Comparison of ENCODE assay signal across 19 cellular contexts in genomic region chr7:92475261-92475770, GRCh38. TPM values are rescaled to one million over a fixed set of nuclear protein-coding genes. Genes with fewer than 3 reads are reported as not detected.
"Had no signal": no experiment of that assay in that cellular context is flagged by ENCODE, and none has a peak within 500 bp of the region (broad histone marks: within the 10 kb centered on the region; RNA-seq: fewer than 3 reads in every experiment).

No MANE protein-coding gene starts in this region.

RNA-seq across cellular contexts. Expression of gene ERVW-1, which starts 2.4 kb away (rescaled TPM):
- total RNA-seq: activated naive CD4-positive, alpha-beta T cell treated with anti-CD3 and anti-CD28 coated beads for 36 hours; activated naive CD8-positive, alpha-beta T cell treated with anti-CD3 and anti-CD28 coated beads for 36 hours; activated naive CD8-positive, alpha-beta T cell treated with anti-CD3 and anti-CD28 coated beads, Interleukin-2, amount 10 ng/mL, durations not matched to agents 7 days and 5 days; activated T-cell treated with anti-CD3 and anti-CD28 coated beads, Interleukin-2, amount 50 U/mL, for 4 hours; activated T-cell treated with anti-CD3 and anti-CD28 coated beads, Interleukin-2, amount 50 U/mL, for 72 hours; activated T-helper 1 cell treated with anti-CD3 and anti-CD28 coated beads, Interleukin-12 subunit alpha, Interleukin-12 subunit beta, Interleukin-2, Interleukin-4 antibody, amounts not matched to agents 30 ng/mL and 10 ng/mL and 1 ng/mL, durations not matched to agents 14 hours and 24 hours and 36 hours; activated T-helper 17 cell treated with anti-CD3 and anti-CD28 coated beads, Interleukin-2, amount 50 U/mL, for 72 hours; activated T-helper 2 cell treated with anti-CD3 and anti-CD28 coated beads, Interferon-gamma antibody, Interleukin-2, Interleukin-4, amounts not matched to agents 10 μg/mL and 5 μg/mL and 100 μg/mL, durations not matched to agents 14 hours and 24 hours and 36 hours; adrenal gland; aorta; ascending aorta; astrocyte; body of pancreas; breast epithelium; bronchial epithelial cell; cardiac muscle cell; cardiac septum; cerebellum had no signal
- polyA plus RNA-seq: adipose tissue, adrenal gland, aorta, cardiac muscle cell had no signal
